In genomic region chr13:34611678-34612077, GRCh38 we compare ENCODE assay signal across 15 cellular contexts.
"Had no signal": no experiment of that assay in that cellular context is flagged by ENCODE, and none has a peak within 500 bp of the region (broad histone marks: within the 10 kb centered on the region; RNA-seq: fewer than 3 reads in every experiment).

No MANE protein-coding gene starts in this region.

- H3K36me3 ChIP-seq: gastrocnemius medialis, lower lobe of right lung, upper lobe of right lung had no signal

- H3K27me3 ChIP-seq: gastrocnemius medialis, upper lobe of right lung had no signal

- ATAC-seq: gastrocnemius medialis; lower lobe of right lung; naive thymus-derived CD4-positive, alpha-beta T cell; upper lobe of right lung had no signal

- H3K4me1 ChIP-seq: gastrocnemius medialis, lower lobe of right lung, upper lobe of right lung had no signal

- FAIRE-seq: colon, endothelial cell of umbilical vein had no signal

- H3K27ac Mint-ChIP-seq: activated naive CD4-positive, alpha-beta T cell treated with anti-CD3 and anti-CD28 coated beads, Interleukin-2, amount 50 U/mL, for 24 hours; naive thymus-derived CD4-positive, alpha-beta T cell had no signal

- H3K27ac ChIP-seq: gastrocnemius medialis, lower lobe of right lung, upper lobe of right lung had no signal

- H3K4me3 Mint-ChIP-seq: activated naive CD4-positive, alpha-beta T cell treated with anti-CD3 and anti-CD28 coated beads, Interleukin-2, amount 50 U/mL, for 24 hours; naive thymus-derived CD4-positive, alpha-beta T cell had no signal

- H3K9me3 ChIP-seq: gastrocnemius medialis, lower lobe of right lung, upper lobe of right lung had no signal

- H3K27me3 Mint-ChIP-seq: activated naive CD4-positive, alpha-beta T cell treated with anti-CD3 and anti-CD28 coated beads, Interleukin-2, amount 50 U/mL, for 24 hours had no signal

- H3K36me3 Mint-ChIP-seq: activated naive CD4-positive, alpha-beta T cell treated with anti-CD3 and anti-CD28 coated beads, Interleukin-2, amount 50 U/mL, for 24 hours; naive thymus-derived CD4-positive, alpha-beta T cell had no signal

- H3K4me1 Mint-ChIP-seq: activated naive CD4-positive, alpha-beta T cell treated with anti-CD3 and anti-CD28 coated beads, Interleukin-2, amount 50 U/mL, for 24 hours; naive thymus-derived CD4-positive, alpha-beta T cell had no signal

- H3K4me3 ChIP-seq: gastrocnemius medialis, lower lobe of right lung, upper lobe of right lung had no signal

- DNase-seq: activated CD4-positive, alpha-beta T cell treated with anti-CD3 and anti-CD28 coated beads, Interleukin-2, amount 50 U/mL, for 4 hours; activated CD4-positive, CD25-positive, alpha-beta regulatory T cell treated with anti-CD3 and anti-CD28 coated beads, Interleukin-2, amount 50 U/mL, for 72 hours; activated effector memory CD4-positive, alpha-beta T cell treated with Interleukin-2 at 50 U/mL for 16 hours; activated T-cell treated with anti-CD3 and anti-CD28 coated beads, Interleukin-2, amount 50 U/mL, for 1 hour; amygdala; gastrocnemius medialis; lower lobe of right lung; naive thymus-derived CD4-positive, alpha-beta T cell; stimulated activated CD4-positive, alpha-beta T cell treated with anti-CD3 and anti-CD28 coated beads, Interleukin-12 subunit alpha, Interleukin-12 subunit beta, amount 100 ng/mL, for 4 hours; stimulated activated naive CD4-positive, alpha-beta T cell treated with Interleukin-2 at 50 U/mL for 16 hours; T-helper 9 cell; upper lobe of right lung had no signal
